In genomic region chr6:105902401-105903031, GRCh38 we compare ENCODE assay signal across 14 cellular contexts.
DNase-seq lines count a peak whose midpoint lies in the region; ATAC-seq and TF ChIP-seq lines count a peak whose summit lies in the region.
"Had no signal": no experiment of that assay in that cellular context is flagged by ENCODE, and none has a peak within 500 bp of the region (broad histone marks: within the 10 kb centered on the region; RNA-seq: fewer than 3 reads in every experiment).

No MANE protein-coding gene starts in this region.

- 0 out of 3 replicates have a peak overlapping the region, but pooled peaks have one; percentile 19 for H2BK15ac ChIP-seq in IMR-90 (ENCODE audit: low read depth, low read length)

- peak; percentile 36 for DNase-seq in IMR-90
- no peak for DNase-seq in SK-N-SH
- DNase-seq in kidney epithelial cell (ENCODE audit: low read depth) = peak; percentile 25
- DNase-seq in Peyer's patch = no peak
- DNase-seq in NCI-H345 (lab: John Stamatoyannopoulos, UW) = no peak
- DNase-seq in NCI-H2029 treated with DMSO at 0.1 percent for 48 hours (lab: John Stamatoyannopoulos, UW) = no peak
- no peak for DNase-seq in occipital lobe (lab: John Stamatoyannopoulos, UW)
- DNase-seq: erythroblast; GDM1; immature natural killer cell; right cardiac atrium; SHP77; stimulated activated naive CD8-positive, alpha-beta T cell treated with anti-CD3 and anti-CD28 coated beads, Interleukin-15, amount 100 ng/mL, for 72 hours had no signal

- H3K4me1 ChIP-seq in BLaER1 = peaks cover 27% of the 10 kb centered on the region
- peaks cover 14% of the 10 kb centered on the region for H3K4me1 ChIP-seq in IMR-90 (ENCODE audit: control insufficient read depth, insufficient read depth, low read length)
- peaks cover 0 to 6% of the 10 kb centered on the region in 2 experiments; a peak in 1 of 4 replicates for H3K4me1 ChIP-seq in SK-N-SH (ENCODE audit: control insufficient read depth in 1 of 2, insufficient read depth in 2 of 2, low read depth in 1 of 2, low read length in 1 of 2)
- H3K4me1 ChIP-seq in Peyer's patch = no peaks in the 10 kb centered on the region

- H4K8ac ChIP-seq in IMR-90 (ENCODE audit: low read depth in 2 of 2, low read length in 2 of 2) = no peak overlapping the region

- H4K5ac ChIP-seq in IMR-90 (ENCODE audit: low read depth, low read length) = no peak overlapping the region

- H2BK120ac ChIP-seq in IMR-90 (ENCODE audit: low read depth, low read length) = peak overlapping the region; percentile 14; the same call in 1 of the 2 replicates

- ATAC-seq in IMR-90 (ENCODE audit: low read depth) = no peak
- ATAC-seq: stimulated activated naive CD8-positive, alpha-beta T cell treated with anti-CD3 and anti-CD28 coated beads, Interleukin-15, amount 100 ng/mL, for 72 hours had no signal

- H2AFZ ChIP-seq in IMR-90 (replicated peaks; ENCODE audit: low read length, poor library complexity) (no peak overlapping the region), SK-N-SH (ENCODE audit: low read depth) (peak overlapping the region; percentile 38; the same call in 1 of the 2 replicates)

- no peak overlapping the region for H4K91ac ChIP-seq in IMR-90 (ENCODE audit: insufficient read depth, low read depth, low read length)

- dilution Hi-C loops in IMR-90 (cut with HindIII; ENCODE audit: low sequenced_read_pairs, unreplicated experiment) = no loop called here

- 60% methylated on average over 2 of the region's 8 CpGs; no CpG with 5 or more reads in 1 of the 2 experiments for WGBS in IMR-90 (ENCODE audit: extremely low coverage in 2 of 2, insufficient read length in 1 of 2), 2 experiments
- WGBS in SK-N-SH (ENCODE audit: low lambda C conversion rate) = 63% methylated on average over 8 of the region's 8 CpGs

- TF ChIP-seq CTCF in IMR-90 (conservative IDR thresholded peaks at IDR 0.05; ENCODE audit: low read depth, low read length) (no peak), SK-N-SH (IDR thresholded peaks at IDR 0.05) (no peak), kidney epithelial cell (IDR thresholded peaks at IDR 0.05; ENCODE audit: insufficient read depth, low read length, poor library complexity, severe bottlenecking) (no peak), Peyer's patch (IDR thresholded peaks at IDR 0.05) (no peak)

- TF ChIP-seq RAD21 in IMR-90 (IDR thresholded peaks at IDR 0.05; ENCODE audit: low read length) (no peak), SK-N-SH (IDR thresholded peaks at IDR 0.05; ENCODE audit: low read length) (no peak)

- no peaks in the 10 kb centered on the region for H3K9me2 ChIP-seq in SK-N-SH

- no peaks in the 10 kb centered on the region for H3K79me2 ChIP-seq in SK-N-SH (ENCODE audit: insufficient read depth)

- H2BK5ac ChIP-seq in IMR-90 (ENCODE audit: low read depth, low read length, poor library complexity, severe bottlenecking) = no peak overlapping the region

- H3K4ac ChIP-seq in IMR-90 (ENCODE audit: low read depth, low read length) = no peak overlapping the region

- H3K9me1 ChIP-seq in IMR-90 (ENCODE audit: insufficient read depth, low read length) = peaks cover 9% of the 10 kb centered on the region

- no peak overlapping the region for H3K9ac ChIP-seq in BLaER1
- no peak overlapping the region for H3K9ac ChIP-seq in IMR-90 (ENCODE audit: low read depth, low read length)
- no peak overlapping the region for H3K9ac ChIP-seq in SK-N-SH

- H3K23ac ChIP-seq in IMR-90 (ENCODE audit: low read depth, low read length) = no peak overlapping the region

- CTCF ChIA-PET in IMR-90 (lab: Yijun Ruan, JAX) (no interaction called here), SK-N-SH (lab: Yijun Ruan, JAX) (no interaction called here)

- H3K4me3 ChIP-seq in BLaER1 (no peak overlapping the region), IMR-90 (ENCODE audit: insufficient read depth, low read depth, low read length) (no peak overlapping the region), SK-N-SH (ENCODE audit: low read depth in 2 of 2, low read length in 1 of 2) (no peak overlapping the region), kidney epithelial cell (ENCODE audit: low read depth, low read length) (no peak overlapping the region), Peyer's patch (no peak overlapping the region)

- H3K79me1 ChIP-seq in IMR-90 (ENCODE audit: low read depth in 1 of 2, low read length in 2 of 2) = no peaks in the 10 kb centered on the region

- no peak overlapping the region for H3K14ac ChIP-seq in IMR-90 (replicated peaks; ENCODE audit: low read depth, low read length)

- no peak for TF ChIP-seq EP300 in SK-N-SH (IDR thresholded peaks at IDR 0.05; ENCODE audit: borderline replicate concordance in 1 of 2, low read depth in 1 of 2, low read length in 1 of 2)

- H2BK20ac ChIP-seq in IMR-90 (ENCODE audit: low read depth, low read length) = no peak overlapping the region; the same call in 1 of the 2 replicates

- peaks cover 5% of the 10 kb centered on the region for H3F3A ChIP-seq in SK-N-SH (replicated peaks; ENCODE audit: insufficient read depth)

- H3K36me3 ChIP-seq in BLaER1 (no peaks in the 10 kb centered on the region), IMR-90 (ENCODE audit: control insufficient read depth, insufficient read depth, low read length) (no peaks in the 10 kb centered on the region), SK-N-SH (replicated peaks in 1 of 2; ENCODE audit: control insufficient read depth in 1 of 2, insufficient read depth in 2 of 2, low read length in 1 of 2) (no peaks in the 10 kb centered on the region), kidney epithelial cell (ENCODE audit: control insufficient read depth, insufficient read depth, low read length) (no peaks in the 10 kb centered on the region), Peyer's patch (no peaks in the 10 kb centered on the region)

- H2AK9ac ChIP-seq in IMR-90 (replicated peaks; ENCODE audit: low read depth, low read length, poor library complexity) = no peak overlapping the region

- H3K4me2 ChIP-seq in BLaER1 = peak overlapping the region; percentile 53
- no peak overlapping the region for H3K4me2 ChIP-seq in IMR-90 (ENCODE audit: low read depth, low read length)
- H3K4me2 ChIP-seq in SK-N-SH = peak overlapping the region; percentile 3; the same call in 1 of the 2 replicates

- no peak for TF ChIP-seq POLR2A in IMR-90 (IDR thresholded peaks at IDR 0.05; ENCODE audit: low read depth, low read length)
- TF ChIP-seq POLR2A in Peyer's patch (IDR thresholded peaks at IDR 0.05) = no peak

- no peaks in the 10 kb centered on the region for H4K20me1 ChIP-seq in BLaER1
- no peaks in the 10 kb centered on the region for H4K20me1 ChIP-seq in IMR-90 (ENCODE audit: insufficient read depth, low read length)
- H4K20me1 ChIP-seq in SK-N-SH (ENCODE audit: insufficient read depth) = no peaks in the 10 kb centered on the region

- peak overlapping the region; percentile 36 for H3K27ac ChIP-seq in BLaER1
- no peak overlapping the region for H3K27ac ChIP-seq in IMR-90 (ENCODE audit: insufficient read depth, low read length)
- H3K27ac ChIP-seq in SK-N-SH (ENCODE audit: low read depth in 2 of 2, low read length in 1 of 2) = peak overlapping the region in 1 of 2 experiments; percentile 45; a peak in 1 of 4 replicates
- no peak overlapping the region for H3K27ac ChIP-seq in Peyer's patch

- in situ Hi-C loops in IMR-90 (cut with MboI; ENCODE audit: low sequenced_read_pairs) = no loop called here

- no TSS peak for BruUV-seq in IMR-90 (replicated peaks; lab: Mats Ljungman, UMichigan)

- H3K27me3 ChIP-seq in BLaER1 (no peaks in the 10 kb centered on the region), IMR-90 (ENCODE audit: control insufficient read depth, insufficient read depth, low read length) (no peaks in the 10 kb centered on the region), SK-N-SH (ENCODE audit: insufficient read depth) (no peaks in the 10 kb centered on the region), kidney epithelial cell (ENCODE audit: control insufficient read depth, insufficient read depth, low read length) (no peaks in the 10 kb centered on the region), Peyer's patch (no peaks in the 10 kb centered on the region)

- POLR2A ChIA-PET in IMR-90 (lab: Charles Lee; ENCODE audit: unreplicated experiment) (no interaction called here), SK-N-SH (lab: Yijun Ruan, JAX) (no interaction called here)

- no peak overlapping the region for H2AK5ac ChIP-seq in IMR-90 (ENCODE audit: low read depth, low read length)

- no peak overlapping the region; the same call in 1 of the 2 replicates for H3K18ac ChIP-seq in IMR-90 (ENCODE audit: low read depth, low read length)

- no peak overlapping the region for H3K56ac ChIP-seq in IMR-90 (ENCODE audit: extremely low read depth, insufficient read depth, low read length)

- intact Hi-C loops in IMR-90 (cut with micrococcal nuclease) = no loop called here

- H3K9me3 ChIP-seq in BLaER1 (peaks cover 4% of the 10 kb centered on the region; the same call in 1 of the 2 replicates), IMR-90 (ENCODE audit: control insufficient read depth, insufficient read depth, low read length) (no peaks in the 10 kb centered on the region), SK-N-SH (no peaks in the 10 kb centered on the region), Peyer's patch (no peaks in the 10 kb centered on the region)

TF ChIP-seq in IMR-90, 13 proteins besides CTCF, POLR2A, EP300 and RAD21 (continues in another document):
- TF ChIP-seq FOS (IDR thresholded peaks at IDR 0.05; ENCODE audit: low read depth, low read length) (no peak), ELK1 (IDR thresholded peaks at IDR 0.05; ENCODE audit: borderline replicate concordance, low read depth, low read length) (no peak), NFE2L2 (IDR thresholded peaks at IDR 0.05; ENCODE audit: low read depth, low read length) (no peak)

TF ChIP-seq in SK-N-SH, 30 proteins besides CTCF, POLR2A, EP300 and RAD21:
- no peak for TF ChIP-seq RFX5 (IDR thresholded peaks at IDR 0.05; ENCODE audit: low read length)
- peak; percentile 55; the same call in 1 of the 2 replicates for TF ChIP-seq TCF12 (IDR thresholded peaks at IDR 0.05)

Comparison
In these comparisons a context has a peak if more than half of its experiments do, and no peak if none do; other contexts are left out.
1. DNase-seq: peak in IMR-90 (single experiment) and kidney epithelial cell (single experiment); none in SK-N-SH (single experiment), Peyer's patch (0 of 3), NCI-H345 (single experiment), NCI-H2029 treated with DMSO at 0.1 percent for 48 hours (single experiment) and occipital lobe (single experiment).